9 cellular contexts compared by ENCODE assay signal in the genomic region with DNA sequence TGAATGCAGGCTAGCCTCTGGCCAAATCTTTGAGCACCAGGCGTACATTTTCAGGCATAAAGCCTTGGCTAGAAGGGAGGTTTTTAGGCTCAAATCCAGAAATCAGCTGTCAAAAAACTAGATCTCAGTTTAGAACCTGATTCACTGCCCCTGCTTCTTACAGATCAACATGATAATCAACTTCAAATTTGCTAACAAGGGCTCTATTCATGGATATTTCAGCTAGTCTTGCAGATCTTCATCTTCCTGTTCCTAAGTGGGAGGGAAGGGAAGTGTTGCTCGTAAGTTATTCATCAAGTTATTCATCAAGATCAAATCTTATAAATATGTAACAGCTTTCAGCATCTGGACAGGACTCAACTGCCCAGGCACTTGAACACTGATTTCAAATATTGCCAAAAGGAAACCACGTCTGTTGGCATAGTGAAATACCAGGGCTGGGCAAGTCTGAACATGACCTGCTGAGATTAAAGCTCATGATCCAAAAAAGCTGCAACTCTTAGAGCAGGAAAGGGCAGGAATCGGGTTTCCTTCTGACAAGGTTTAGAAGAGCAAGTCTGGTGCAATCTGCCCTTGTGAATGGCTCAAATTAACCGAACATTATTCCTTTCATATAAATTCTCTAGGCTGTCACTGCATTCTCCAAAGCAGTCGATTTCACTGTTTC.
A peak's percentile ranks its signal among the peaks of the same experiment; 100 is the strongest.
DNase-seq lines count a peak whose midpoint lies in the region; ATAC-seq and TF ChIP-seq lines count a peak whose summit lies in the region.
"Had no signal": no experiment of that assay in that cellular context is flagged by ENCODE, and none has a peak within 500 bp of the region (broad histone marks: within the 10 kb centered on the region; RNA-seq: fewer than 3 reads in every experiment).

No MANE protein-coding gene starts in this region.

- H3K79me2 ChIP-seq in GM23248 (ENCODE audit: insufficient read depth) = peaks cover 7% of the 10 kb centered on the region

- peaks cover 78% of the 10 kb centered on the region for H3K4me1 ChIP-seq in GM23248 (ENCODE audit: insufficient read depth)

- H3K27me3 Mint-ChIP-seq in neural crest cell (ENCODE audit: low read depth) = no peaks in the 10 kb centered on the region
- no peaks in the 10 kb centered on the region for H3K27me3 Mint-ChIP-seq in stimulated activated memory B cell treated with anti-CD40 and anti-IgM and Interleukin-4, amounts not matched to agents 10 μg/mL and 1 μg/mL and 100 μg/mL, for 72 hours
- H3K27me3 Mint-ChIP-seq: IgD-negative memory B cell had no signal

- no peaks in the 10 kb centered on the region for H3K27me3 ChIP-seq in GM23248 (replicated peaks; ENCODE audit: insufficient read depth)

- H3K9ac ChIP-seq in GM23248 = peak overlapping the region; percentile 62

- no peaks in the 10 kb centered on the region for H3K9me3 ChIP-seq in GM23248 (ENCODE audit: low read depth)

- peaks cover 14% of the 10 kb centered on the region; the same call in 1 of the 2 replicates for H3K36me3 ChIP-seq in GM23248 (ENCODE audit: low read depth)

- H3K36me3 Mint-ChIP-seq in neural crest cell (ENCODE audit: low read depth) = no peaks in the 10 kb centered on the region
- no peaks in the 10 kb centered on the region for H3K36me3 Mint-ChIP-seq in stimulated activated memory B cell treated with anti-CD40 and anti-IgM and Interleukin-4, amounts not matched to agents 10 μg/mL and 1 μg/mL and 100 μg/mL, for 72 hours
- H3K36me3 Mint-ChIP-seq: IgD-negative memory B cell had no signal

- in situ Hi-C loops in GM23248 (cut with MboI) = no loop called here

- no peak for TF ChIP-seq CTCF in epithelial cell of esophagus (IDR thresholded peaks at IDR 0.05; ENCODE audit: insufficient read depth, low read depth, low read length, missing control alignments)
- TF ChIP-seq CTCF in neural crest cell (conservative IDR thresholded peaks at IDR 0.05) = no peak

- no peaks in the 10 kb centered on the region for H4K20me1 ChIP-seq in GM23248 (ENCODE audit: insufficient read depth)

- H3K9me2 ChIP-seq in GM23248 (ENCODE audit: insufficient read depth) = no peaks in the 10 kb centered on the region

- peak overlapping the region; percentile 54 for H3K4me3 Mint-ChIP-seq in neural crest cell
- H3K4me3 Mint-ChIP-seq in stimulated activated memory B cell treated with anti-CD40 and anti-IgM and Interleukin-4, amounts not matched to agents 10 μg/mL and 1 μg/mL and 100 μg/mL, for 72 hours = no peak overlapping the region
- H3K4me3 Mint-ChIP-seq: IgD-negative memory B cell had no signal

- peaks cover 65% of the 10 kb centered on the region for H3K4me1 Mint-ChIP-seq in neural crest cell
- H3K4me1 Mint-ChIP-seq in stimulated activated memory B cell treated with anti-CD40 and anti-IgM and Interleukin-4, amounts not matched to agents 10 μg/mL and 1 μg/mL and 100 μg/mL, for 72 hours = no peaks in the 10 kb centered on the region
- H3K4me1 Mint-ChIP-seq: IgD-negative memory B cell had no signal

- DNase-seq in GM23248 (peak; percentile 79), NCI-H748 (lab: John Stamatoyannopoulos, UW; ENCODE audit: unreplicated experiment) (peak; percentile 92), epithelial cell of esophagus (ENCODE audit: low read depth) (peak; percentile 99), neural crest cell (ENCODE audit: low read depth, low spot score) (no peak), GM19240 (ENCODE audit: insufficient read length, low spot score) (no peak), NCI-H1436 treated with DMSO at 0.1 percent for 48 hours (lab: John Stamatoyannopoulos, UW) (no peak), HuH-7 (ENCODE audit: low spot score) (no peak)

- no peak for ATAC-seq in stimulated activated memory B cell treated with anti-CD40 and anti-IgM and Interleukin-4, amounts not matched to agents 10 μg/mL and 1 μg/mL and 100 μg/mL, for 72 hours

- H3K9me3 Mint-ChIP-seq in neural crest cell = no peaks in the 10 kb centered on the region
- H3K9me3 Mint-ChIP-seq in stimulated activated memory B cell treated with anti-CD40 and anti-IgM and Interleukin-4, amounts not matched to agents 10 μg/mL and 1 μg/mL and 100 μg/mL, for 72 hours = no peaks in the 10 kb centered on the region

- peak overlapping the region; percentile 75 for H3K27ac Mint-ChIP-seq in neural crest cell (ENCODE audit: unreplicated experiment)
- no peak overlapping the region for H3K27ac Mint-ChIP-seq in stimulated activated memory B cell treated with anti-CD40 and anti-IgM and Interleukin-4, amounts not matched to agents 10 μg/mL and 1 μg/mL and 100 μg/mL, for 72 hours
- H3K27ac Mint-ChIP-seq: IgD-negative memory B cell had no signal

- peak overlapping the region; percentile 44 for H2AFZ ChIP-seq in GM23248

- WGBS in GM23248 (ENCODE audit: low coverage in 1 of 2, low lambda C conversion rate in 2 of 2, missing lambda C conversion rate in 2 of 2), 2 experiments = 3 to 4% methylated on average over 6 of the region's 6 CpGs

- H3F3A ChIP-seq in GM23248 (ENCODE audit: insufficient read depth) = peaks cover 53% of the 10 kb centered on the region

- peak overlapping the region; percentile 76 for H3K4me2 ChIP-seq in GM23248 (ENCODE audit: unreplicated experiment)

- H3K4me3 ChIP-seq in GM23248 (peak overlapping the region; percentile 52), epithelial cell of esophagus (ENCODE audit: low read length) (peak overlapping the region; percentile 19)

- H3K27ac ChIP-seq in GM23248 = peak overlapping the region; percentile 95

Comparison
In these comparisons a context has a peak if more than half of its experiments do, and no peak if none do; other contexts are left out.
1. DNase-seq: peak in GM23248 (single experiment), NCI-H748 (single experiment) and epithelial cell of esophagus (single experiment); none in neural crest cell (single experiment), GM19240 (single experiment), NCI-H1436 treated with DMSO at 0.1 percent for 48 hours (single experiment) and HuH-7 (single experiment).